Comparison of ENCODE assay signal across 8 cellular contexts in the genomic region with DNA sequence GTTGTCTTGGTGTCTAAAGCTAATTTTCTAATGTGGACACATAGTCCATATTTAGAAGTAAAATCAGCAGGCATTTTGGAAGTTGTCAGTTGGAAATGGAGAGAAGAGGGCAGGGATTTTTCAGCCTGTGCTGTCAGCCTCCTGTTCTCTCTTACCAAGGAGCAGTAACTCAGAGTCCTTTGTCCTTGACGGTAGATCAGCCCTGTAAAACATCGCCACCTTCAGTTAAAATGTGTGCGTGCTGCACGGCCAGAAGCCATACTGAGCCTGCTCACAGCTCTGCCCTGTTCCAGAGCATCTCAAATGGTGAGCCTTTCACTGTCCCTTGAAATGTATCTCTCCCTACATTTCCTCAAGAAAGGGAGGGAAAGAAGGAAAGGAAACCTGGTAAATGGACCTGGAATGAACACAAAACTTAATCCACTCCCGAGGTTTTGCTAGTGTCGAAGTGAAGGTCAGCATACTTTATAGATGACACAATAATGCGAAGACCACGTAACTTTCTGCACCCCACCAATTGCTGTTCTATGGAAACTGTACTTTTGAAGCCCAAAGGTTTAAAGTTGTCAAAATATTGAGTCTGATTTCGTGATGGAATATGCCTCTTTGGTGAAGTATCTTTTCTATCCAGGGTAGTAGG.
DNase-seq lines count a peak whose midpoint lies in the region; ATAC-seq and TF ChIP-seq lines count a peak whose summit lies in the region.

No MANE protein-coding gene starts in this region.

- H3K36me3 ChIP-seq in IMR-90 (ENCODE audit: control insufficient read depth, insufficient read depth, low read length) (no peaks in the 10 kb centered on the region), PC-3 (ENCODE audit: low read depth, low read length) (no peaks in the 10 kb centered on the region)

- no peaks in the 10 kb centered on the region for H3K9me3 Mint-ChIP-seq in activated CD4-positive, alpha-beta memory T cell treated with anti-CD3 and anti-CD28 coated beads for 36 hours
- H3K9me3 Mint-ChIP-seq in activated CD4-positive, alpha-beta memory T cell treated with anti-CD3 and anti-CD28 coated beads, Interleukin-2, amount 10 ng/mL, durations not matched to agents 7 days and 5 days, result no peaks in the 10 kb centered on the region

- H4K5ac ChIP-seq in IMR-90 (ENCODE audit: low read depth, low read length), result no peak overlapping the region

- H3K27me3 Mint-ChIP-seq in activated CD4-positive, alpha-beta memory T cell treated with anti-CD3 and anti-CD28 coated beads for 36 hours, result no peaks in the 10 kb centered on the region
- H3K27me3 Mint-ChIP-seq in activated CD4-positive, alpha-beta memory T cell treated with anti-CD3 and anti-CD28 coated beads, Interleukin-2, amount 10 ng/mL, durations not matched to agents 7 days and 5 days, result no peaks in the 10 kb centered on the region

- H3K27me3 ChIP-seq in IMR-90 (ENCODE audit: control insufficient read depth, insufficient read depth, low read length) (no peaks in the 10 kb centered on the region), PC-3 (ENCODE audit: low read length) (no peaks in the 10 kb centered on the region)

- H3K9ac ChIP-seq in IMR-90 (ENCODE audit: low read depth, low read length), result no peak overlapping the region
- no peak overlapping the region for H3K9ac ChIP-seq in PC-3 (ENCODE audit: low read length)

- H3K36me3 Mint-ChIP-seq in activated CD4-positive, alpha-beta memory T cell treated with anti-CD3 and anti-CD28 coated beads for 36 hours, result no peaks in the 10 kb centered on the region
- no peaks in the 10 kb centered on the region for H3K36me3 Mint-ChIP-seq in activated CD4-positive, alpha-beta memory T cell treated with anti-CD3 and anti-CD28 coated beads, Interleukin-2, amount 10 ng/mL, durations not matched to agents 7 days and 5 days (ENCODE audit: low read depth)

- WGBS in IMR-90 (ENCODE audit: extremely low coverage in 2 of 2, insufficient read length in 1 of 2), 2 experiments, result 10% methylated on average over 3 of the region's 9 CpGs; no CpG with 5 or more reads in 1 of the 2 experiments

- in situ Hi-C loops in IMR-90 (cut with MboI; ENCODE audit: low sequenced_read_pairs), result loop anchor here (25.0 kb wide), 1 partner anchor 453 kb away; the partner anchor contains the start of gene SRFBP1

- H2AK5ac ChIP-seq in IMR-90 (ENCODE audit: low read depth, low read length), result no peak overlapping the region; the same call in 1 of the 2 replicates

- no peak overlapping the region for H3K27ac Mint-ChIP-seq in activated CD4-positive, alpha-beta memory T cell treated with anti-CD3 and anti-CD28 coated beads for 36 hours
- H3K27ac Mint-ChIP-seq in activated CD4-positive, alpha-beta memory T cell treated with anti-CD3 and anti-CD28 coated beads, Interleukin-2, amount 10 ng/mL, durations not matched to agents 7 days and 5 days, result no peak overlapping the region

- dilution Hi-C loops in IMR-90 (cut with HindIII; ENCODE audit: low sequenced_read_pairs, unreplicated experiment), result loop anchor here (25.0 kb wide), 1 partner anchor 228 kb away; no protein-coding TSS in a partner anchor

- H3K79me1 ChIP-seq in IMR-90 (ENCODE audit: low read depth in 1 of 2, low read length in 2 of 2), result no peaks in the 10 kb centered on the region

- H3K9me3 ChIP-seq in IMR-90 (ENCODE audit: control insufficient read depth, insufficient read depth, low read length), result no peaks in the 10 kb centered on the region
- no peaks in the 10 kb centered on the region for H3K9me3 ChIP-seq in PC-3 (ENCODE audit: low read length)

- H2BK5ac ChIP-seq in IMR-90 (ENCODE audit: low read depth, low read length, poor library complexity, severe bottlenecking), result no peak overlapping the region

- H4K91ac ChIP-seq in IMR-90 (ENCODE audit: insufficient read depth, low read depth, low read length), result no peak overlapping the region

- H3K4me3 Mint-ChIP-seq in activated CD4-positive, alpha-beta memory T cell treated with anti-CD3 and anti-CD28 coated beads for 36 hours, result no peak overlapping the region
- H3K4me3 Mint-ChIP-seq in activated CD4-positive, alpha-beta memory T cell treated with anti-CD3 and anti-CD28 coated beads, Interleukin-2, amount 10 ng/mL, durations not matched to agents 7 days and 5 days, result no peak overlapping the region

- no peaks in the 10 kb centered on the region for H3K4me1 Mint-ChIP-seq in activated CD4-positive, alpha-beta memory T cell treated with anti-CD3 and anti-CD28 coated beads for 36 hours (ENCODE audit: low read depth)
- H3K4me1 Mint-ChIP-seq in activated CD4-positive, alpha-beta memory T cell treated with anti-CD3 and anti-CD28 coated beads, Interleukin-2, amount 10 ng/mL, durations not matched to agents 7 days and 5 days, result no peaks in the 10 kb centered on the region

- no peak for TF ChIP-seq POLR2A in IMR-90 (IDR thresholded peaks at IDR 0.05; ENCODE audit: low read depth, low read length)

- peak overlapping the region; percentile 13; the same call in 1 of the 2 replicates for H2BK20ac ChIP-seq in IMR-90 (ENCODE audit: low read depth, low read length)

- no peak overlapping the region for H3K56ac ChIP-seq in IMR-90 (ENCODE audit: extremely low read depth, insufficient read depth, low read length)

- no peaks in the 10 kb centered on the region for H3K9me2 ChIP-seq in PC-3 (replicated peaks; ENCODE audit: low read length)

- H3K4me3 ChIP-seq in IMR-90 (ENCODE audit: insufficient read depth, low read depth, low read length) (no peak overlapping the region), PC-3 (ENCODE audit: low read length) (no peak overlapping the region)

- no peak overlapping the region for H3K4ac ChIP-seq in IMR-90 (ENCODE audit: low read depth, low read length)

- H2AFZ ChIP-seq in IMR-90 (replicated peaks; ENCODE audit: low read length, poor library complexity) (peak overlapping the region; percentile 34), PC-3 (ENCODE audit: low read length) (no peak overlapping the region)

- H3K79me2 ChIP-seq in PC-3 (ENCODE audit: low read length), result no peaks in the 10 kb centered on the region

- no peak overlapping the region for H3K23ac ChIP-seq in IMR-90 (ENCODE audit: low read depth, low read length)

- no TSS peak for BruUV-seq in IMR-90 (replicated peaks; lab: Mats Ljungman, UMichigan)
- no TSS peak for BruUV-seq in PC-3 (replicated peaks; lab: Mats Ljungman, UMichigan)

- H3K4me2 ChIP-seq in IMR-90 (ENCODE audit: low read depth, low read length) (no peak overlapping the region), PC-3 (ENCODE audit: low read length) (no peak overlapping the region)

- 0 out of 2 replicates have a peak overlapping the region, but pooled peaks have one; percentile 22 for H2BK120ac ChIP-seq in IMR-90 (ENCODE audit: low read depth, low read length)

- H3K18ac ChIP-seq in IMR-90 (ENCODE audit: low read depth, low read length), result no peak overlapping the region

- POLR2A ChIA-PET in activated CD4-positive, alpha-beta memory T cell treated with anti-CD3 and anti-CD28 coated beads for 36 hours (lab: Charles Lee), result no interaction called here
- POLR2A ChIA-PET in activated CD4-positive, alpha-beta memory T cell treated with anti-CD3 and anti-CD28 coated beads, Interleukin-2, amount 10 ng/mL, durations not matched to agents 7 days and 5 days (lab: Charles Lee), result no interaction called here
- POLR2A ChIA-PET in IMR-90 (lab: Charles Lee; ENCODE audit: unreplicated experiment) (no interaction called here), PC-3 (lab: Charles Lee; ENCODE audit: unreplicated experiment) (no interaction called here)

- H3K9me1 ChIP-seq in IMR-90 (ENCODE audit: insufficient read depth, low read length), result no peaks in the 10 kb centered on the region; the same call in 1 of the 2 replicates

- H2BK15ac ChIP-seq in IMR-90 (ENCODE audit: low read depth, low read length), result no peak overlapping the region

- CTCF ChIA-PET in activated CD4-positive, alpha-beta memory T cell treated with anti-CD3 and anti-CD28 coated beads for 36 hours (lab: Charles Lee), result interaction anchor here (1.1 kb wide), 1 partner anchor 219 kb away, joined by 3 read pairs; no protein-coding TSS in a partner anchor
- CTCF ChIA-PET in activated CD4-positive, alpha-beta memory T cell treated with anti-CD3 and anti-CD28 coated beads, Interleukin-2, amount 10 ng/mL, durations not matched to agents 7 days and 5 days (lab: Charles Lee), result no interaction called here
- CTCF ChIA-PET in IMR-90 (lab: Yijun Ruan, JAX), result interaction anchor here (0.6 to 3.1 kb wide), 9 partner anchors 11 to 220 kb away, joined by 3 to 29 read pairs (median 4); no protein-coding TSS in a partner anchor
- CTCF ChIA-PET in PC-3 (lab: Charles Lee), result no interaction called here

- intact Hi-C loops in activated CD4-positive, alpha-beta memory T cell treated with anti-CD3 and anti-CD28 coated beads for 36 hours (cut with micrococcal nuclease), result loop anchor here (1.0 kb wide), 1 partner anchor 222 kb away; no protein-coding TSS in a partner anchor
- intact Hi-C loops in IMR-90 (cut with micrococcal nuclease), result loop anchor here (1.0 to 10.0 kb wide), 5 partner anchors 82 to 451 kb away; partner anchors contain the start of genes SNCAIP and SRFBP1
- intact Hi-C loops in PC-3 (cut with micrococcal nuclease), result loop anchor here (1.0 to 2.0 kb wide), 2 partner anchors 219 to 223 kb away; no protein-coding TSS in a partner anchor

- peak; percentile 87 for TF ChIP-seq RAD21 in IMR-90 (IDR thresholded peaks at IDR 0.05; ENCODE audit: low read length)

- peak overlapping the region in 1 of 2 experiments; percentile 57; a peak in 2 of 4 replicates for H4K8ac ChIP-seq in IMR-90 (ENCODE audit: low read depth in 2 of 2, low read length in 2 of 2)

- H4K20me1 ChIP-seq in IMR-90 (ENCODE audit: insufficient read depth, low read length) (no peaks in the 10 kb centered on the region), PC-3 (ENCODE audit: low read length) (no peaks in the 10 kb centered on the region)

- H3K4me1 ChIP-seq in IMR-90 (ENCODE audit: control insufficient read depth, insufficient read depth, low read length) (peaks cover 9% of the 10 kb centered on the region), PC-3 (ENCODE audit: insufficient read depth, low read length) (no peaks in the 10 kb centered on the region)

- ATAC-seq in IMR-90 (ENCODE audit: low read depth) (peak; percentile 97), PC-3 (peak; percentile 81)

- H3K27ac ChIP-seq in IMR-90 (ENCODE audit: insufficient read depth, low read length) (no peak overlapping the region), PC-3 (ENCODE audit: low read length) (no peak overlapping the region), epithelial cell of prostate (no peak overlapping the region)

- TF ChIP-seq CTCF in IMR-90 (conservative IDR thresholded peaks at IDR 0.05; ENCODE audit: low read depth, low read length), result peak; percentile 85
- TF ChIP-seq CTCF in PC-3 (conservative IDR thresholded peaks at IDR 0.05; ENCODE audit: low read depth, low read length), result peak; percentile 61

- no peak overlapping the region for H2AK9ac ChIP-seq in IMR-90 (replicated peaks; ENCODE audit: low read depth, low read length, poor library complexity)

- no peak overlapping the region; the same call in 1 of the 2 replicates for H3K14ac ChIP-seq in IMR-90 (replicated peaks; ENCODE audit: low read depth, low read length)

- peak; percentile 16 for DNase-seq in activated CD4-positive, alpha-beta memory T cell treated with anti-CD3 and anti-CD28 coated beads for 36 hours
- DNase-seq in activated CD4-positive, alpha-beta memory T cell treated with anti-CD3 and anti-CD28 coated beads, Interleukin-2, amount 10 ng/mL, durations not matched to agents 7 days and 5 days, result no peak
- DNase-seq in H4 (ENCODE audit: low spot score), result peak; percentile 76
- DNase-seq in IMR-90, result peak; percentile 80
- peak; percentile 61 for DNase-seq in PC-3
- DNase-seq in epithelial cell of prostate (ENCODE audit: low read depth, low spot score), result peak; percentile 24
- DNase-seq in midbrain (lab: John Stamatoyannopoulos, UW), result peak; percentile 86
- DNase-seq in stimulated activated CD8-positive, alpha-beta memory T cell treated with anti-CD3 and anti-CD28 coated beads, Interleukin-4, amount 100 ng/mL, for 48 hours, result no peak

- H3F3A ChIP-seq in PC-3 (ENCODE audit: low read length, unreplicated experiment), result no peaks in the 10 kb centered on the region

Comparison
In these comparisons a context has a peak if more than half of its experiments do, and no peak if none do; other contexts are left out.
1. DNase-seq: peak in activated CD4-positive, alpha-beta memory T cell treated with anti-CD3 and anti-CD28 coated beads for 36 hours (single experiment), H4 (single experiment), IMR-90 (single experiment), PC-3 (single experiment), epithelial cell of prostate (single experiment) and midbrain (single experiment); none in activated CD4-positive, alpha-beta memory T cell treated with anti-CD3 and anti-CD28 coated beads, Interleukin-2, amount 10 ng/mL, durations not matched to agents 7 days and 5 days (single experiment) and stimulated activated CD8-positive, alpha-beta memory T cell treated with anti-CD3 and anti-CD28 coated beads, Interleukin-4, amount 100 ng/mL, for 48 hours (single experiment).
2. CTCF ChIA-PET loops: an anchor here in activated CD4-positive, alpha-beta memory T cell treated with anti-CD3 and anti-CD28 coated beads for 36 hours (1.1 kb wide) and IMR-90 (0.6 to 3.1 kb wide); none called in activated CD4-positive, alpha-beta memory T cell treated with anti-CD3 and anti-CD28 coated beads, Interleukin-2, amount 10 ng/mL, durations not matched to agents 7 days and 5 days and PC-3.